20 cellular contexts compared by ENCODE assay signal in genomic region chr15:35484231-35484945, GRCh38.
"Had no signal": no experiment of that assay in that cellular context is flagged by ENCODE, and none has a peak within 500 bp of the region (broad histone marks: within the 10 kb centered on the region; RNA-seq: fewer than 3 reads in every experiment).

No MANE protein-coding gene starts in this region.

- H3K36me3 ChIP-seq: lower lobe of right lung had no signal

- DNase-seq: central memory CD4-positive, alpha-beta T cell; cortex of kidney; dorsolateral prefrontal cortex; effector CD8-positive, alpha-beta T cell; foreskin fibroblast; immature natural killer cell; kidney; left cardiac atrium; left ventricle myocardium inferior; lower lobe of right lung; midbrain; nephron progenitor cell; psoas muscle; retina; small intestine; stimulated activated CD4-positive, alpha-beta T cell treated with anti-CD3 and anti-CD28 coated beads, Interleukin-12 subunit alpha, Interleukin-12 subunit beta, amount 100 ng/mL, for 4 hours; stimulated activated CD4-positive, alpha-beta T cell treated with anti-CD3 and anti-CD28 coated beads, Interleukin-2, amount 100 ng/mL, for 48 hours; testis had no signal

- H3K4me3 ChIP-seq: dorsolateral prefrontal cortex, gastroesophageal sphincter, left ventricle myocardium inferior, lower lobe of right lung, psoas muscle, testis, tibial nerve had no signal

- H3K27ac ChIP-seq: dorsolateral prefrontal cortex, gastroesophageal sphincter, left ventricle myocardium inferior, lower lobe of right lung, psoas muscle, testis, tibial nerve had no signal

- H3K27me3 ChIP-seq: dorsolateral prefrontal cortex, gastroesophageal sphincter, testis, tibial nerve had no signal

- H3K9me3 ChIP-seq: lower lobe of right lung, psoas muscle, testis had no signal

- H3K4me1 ChIP-seq: gastroesophageal sphincter, lower lobe of right lung, testis had no signal
